ENCODE assay signal across 11 cellular contexts in genomic region chr4:150126201-150126879, GRCh38. TPM values are rescaled to one million over a fixed set of nuclear protein-coding genes. Genes with fewer than 3 reads are reported as not detected.
DNase-seq lines count a peak whose midpoint lies in the region; ATAC-seq lines count a peak whose summit lies in the region.
"Had no signal": no experiment of that assay in that cellular context is flagged by ENCODE, and none has a peak within 500 bp of the region (broad histone marks: within the 10 kb centered on the region; RNA-seq: fewer than 3 reads in every experiment).

No MANE protein-coding gene starts in this region.

- H3K27me3 Mint-ChIP-seq in natural killer cell treated with Interleukin-12 subunit alpha and Interleukin-12 subunit beta and Interleukin-15 and Interleukin-18, amount 100 ng/mL, for 72 hours = peaks cover 3 to 17% of the 10 kb centered on the region in 2 donors
- H3K27me3 Mint-ChIP-seq in activated CD8-positive, alpha-beta T cell treated with anti-CD3 and anti-CD28 coated beads, Interleukin-2, amount 10 ng/mL, durations not matched to agents 7 days and 5 days (ENCODE audit: low read depth) = peaks cover 3% of the 10 kb centered on the region

- DNase-seq in astrocyte of the hippocampus (ENCODE audit: low read depth, low spot score) = peak; percentile 48
- DNase-seq in natural killer cell treated with Interleukin-12 subunit alpha and Interleukin-12 subunit beta and Interleukin-15 and Interleukin-18, amount 100 ng/mL, for 72 hours (ENCODE audit: low spot score) = no peak
- no peak for DNase-seq in NCI-H1930 (lab: John Stamatoyannopoulos, UW)
- no peak for DNase-seq in activated CD8-positive, alpha-beta T cell treated with anti-CD3 and anti-CD28 coated beads, Interleukin-2, amount 10 ng/mL, durations not matched to agents 7 days and 5 days
- DNase-seq: activated CD8-positive, alpha-beta memory T cell treated with anti-CD3 and anti-CD28 coated beads, Interleukin-2, amount 10 ng/mL, durations not matched to agents 7 days and 5 days; effector CD8-positive, alpha-beta T cell; NCI-H526; stimulated activated CD4-positive, alpha-beta T cell treated with anti-CD3 and anti-CD28 coated beads, Interleukin-4, amount 100 ng/mL, for 24 hours had no signal

- H3K36me3 ChIP-seq in skeletal muscle satellite cell (ENCODE audit: insufficient read depth, low read length) = no peaks in the 10 kb centered on the region

- H3K9me3 ChIP-seq in skeletal muscle satellite cell (replicated peaks; ENCODE audit: low read length) = peaks cover 5% of the 10 kb centered on the region

- no peaks in the 10 kb centered on the region for H3K27me3 ChIP-seq in skeletal muscle satellite cell (ENCODE audit: control insufficient read depth, insufficient read depth, low read length)

- CTCF ChIA-PET in activated CD8-positive, alpha-beta T cell treated with anti-CD3 and anti-CD28 coated beads, Interleukin-2, amount 10 ng/mL, durations not matched to agents 7 days and 5 days (lab: Charles Lee) = no interaction called here

- peaks cover 0 to 5% of the 10 kb centered on the region in 2 donors for H3K4me1 Mint-ChIP-seq in natural killer cell treated with Interleukin-12 subunit alpha and Interleukin-12 subunit beta and Interleukin-15 and Interleukin-18, amount 100 ng/mL, for 72 hours (ENCODE audit: low read depth in 2 of 2)
- H3K4me1 Mint-ChIP-seq in activated CD8-positive, alpha-beta T cell treated with anti-CD3 and anti-CD28 coated beads, Interleukin-2, amount 10 ng/mL, durations not matched to agents 7 days and 5 days (ENCODE audit: low read depth) = no peaks in the 10 kb centered on the region

- peak overlapping the region; percentile 31 for H3K4me3 ChIP-seq in skeletal muscle satellite cell (ENCODE audit: low read length)

- H3K27ac Mint-ChIP-seq in natural killer cell treated with Interleukin-12 subunit alpha and Interleukin-12 subunit beta and Interleukin-15 and Interleukin-18, amount 100 ng/mL, for 72 hours = no peak overlapping the region
- no peak overlapping the region for H3K27ac Mint-ChIP-seq in activated CD8-positive, alpha-beta T cell treated with anti-CD3 and anti-CD28 coated beads, Interleukin-2, amount 10 ng/mL, durations not matched to agents 7 days and 5 days
- H3K27ac Mint-ChIP-seq: activated CD8-positive, alpha-beta memory T cell treated with anti-CD3 and anti-CD28 coated beads, Interleukin-2, amount 10 ng/mL, durations not matched to agents 7 days and 5 days had no signal

- peaks cover 9% of the 10 kb centered on the region for H3K9me3 Mint-ChIP-seq in natural killer cell treated with Interleukin-12 subunit alpha and Interleukin-12 subunit beta and Interleukin-15 and Interleukin-18, amount 100 ng/mL, for 72 hours
- no peaks in the 10 kb centered on the region for H3K9me3 Mint-ChIP-seq in activated CD8-positive, alpha-beta T cell treated with anti-CD3 and anti-CD28 coated beads, Interleukin-2, amount 10 ng/mL, durations not matched to agents 7 days and 5 days (ENCODE audit: insufficient read depth)

- H3K36me3 Mint-ChIP-seq in natural killer cell treated with Interleukin-12 subunit alpha and Interleukin-12 subunit beta and Interleukin-15 and Interleukin-18, amount 100 ng/mL, for 72 hours = no peaks in the 10 kb centered on the region
- H3K36me3 Mint-ChIP-seq in activated CD8-positive, alpha-beta T cell treated with anti-CD3 and anti-CD28 coated beads, Interleukin-2, amount 10 ng/mL, durations not matched to agents 7 days and 5 days (ENCODE audit: low read depth) = no peaks in the 10 kb centered on the region
- H3K36me3 Mint-ChIP-seq: activated CD8-positive, alpha-beta memory T cell treated with anti-CD3 and anti-CD28 coated beads, Interleukin-2, amount 10 ng/mL, durations not matched to agents 7 days and 5 days had no signal

- POLR2A ChIA-PET in activated CD8-positive, alpha-beta T cell treated with anti-CD3 and anti-CD28 coated beads, Interleukin-2, amount 10 ng/mL, durations not matched to agents 7 days and 5 days (lab: Charles Lee) = no interaction called here

- peak overlapping the region; percentile 59 for H3K9ac ChIP-seq in skeletal muscle satellite cell (ENCODE audit: low read depth, low read length)

- H3K4me3 Mint-ChIP-seq in natural killer cell treated with Interleukin-12 subunit alpha and Interleukin-12 subunit beta and Interleukin-15 and Interleukin-18, amount 100 ng/mL, for 72 hours = no peak overlapping the region
- no peak overlapping the region for H3K4me3 Mint-ChIP-seq in activated CD8-positive, alpha-beta T cell treated with anti-CD3 and anti-CD28 coated beads, Interleukin-2, amount 10 ng/mL, durations not matched to agents 7 days and 5 days
- H3K4me3 Mint-ChIP-seq: activated CD8-positive, alpha-beta memory T cell treated with anti-CD3 and anti-CD28 coated beads, Interleukin-2, amount 10 ng/mL, durations not matched to agents 7 days and 5 days had no signal

- peak overlapping the region; percentile 65 for H3K4me2 ChIP-seq in skeletal muscle satellite cell (ENCODE audit: low read length)

- ATAC-seq in GM19395 (IDR thresholded peaks at IDR 0.05; ENCODE audit: unreplicated experiment) = peak; percentile 59
- ATAC-seq in HG03571 (IDR thresholded peaks at IDR 0.05; ENCODE audit: unreplicated experiment) = peak; percentile 36
- ATAC-seq in natural killer cell treated with Interleukin-12 subunit alpha and Interleukin-12 subunit beta and Interleukin-15 and Interleukin-18, amount 100 ng/mL, for 72 hours = no peak
- no peak for ATAC-seq in activated CD8-positive, alpha-beta T cell treated with anti-CD3 and anti-CD28 coated beads, Interleukin-2, amount 10 ng/mL, durations not matched to agents 7 days and 5 days
- ATAC-seq: activated CD8-positive, alpha-beta memory T cell treated with anti-CD3 and anti-CD28 coated beads, Interleukin-2, amount 10 ng/mL, durations not matched to agents 7 days and 5 days had no signal

- H3K4me1 ChIP-seq in skeletal muscle satellite cell (ENCODE audit: control insufficient read depth, insufficient read depth, low read length) = peaks cover 44% of the 10 kb centered on the region

RNA-seq across cellular contexts. Expression of gene DCLK2, which starts 48.1 kb away (rescaled TPM):
- total RNA-seq in skeletal muscle satellite cell (2012; rRNA removed) = 3.5 and 5.3 TPM in 2 replicates
- total RNA-seq in natural killer cell treated with Interleukin-12 subunit alpha and Interleukin-12 subunit beta and Interleukin-15 and Interleukin-18, amount 100 ng/mL, for 72 hours = under 1 TPM in 1 of 2 donors, not detected in 1; 0.08 TPM
- total RNA-seq in activated CD8-positive, alpha-beta T cell treated with anti-CD3 and anti-CD28 coated beads, Interleukin-2, amount 10 ng/mL, durations not matched to agents 7 days and 5 days = not detected

Comparison
In these comparisons a context has a peak if more than half of its experiments do, and no peak if none do; other contexts are left out.
1. ATAC-seq: peak in GM19395 (single experiment) and HG03571 (single experiment); none in natural killer cell treated with Interleukin-12 subunit alpha and Interleukin-12 subunit beta and Interleukin-15 and Interleukin-18, amount 100 ng/mL, for 72 hours (0 of 2) and activated CD8-positive, alpha-beta T cell treated with anti-CD3 and anti-CD28 coated beads, Interleukin-2, amount 10 ng/mL, durations not matched to agents 7 days and 5 days (single experiment).